In genomic region chr10:1078668-1079067, GRCh38 we compare ENCODE assay signal across 32 cellular contexts. TPM values are rescaled to one million over a fixed set of nuclear protein-coding genes. Genes with fewer than 3 reads are reported as not detected.
"Had no signal": no experiment of that assay in that cellular context is flagged by ENCODE, and none has a peak within 500 bp of the region (broad histone marks: within the 10 kb centered on the region; RNA-seq: fewer than 3 reads in every experiment).

No MANE protein-coding gene starts in this region.

- H3K9me3 ChIP-seq: body of pancreas, esophagus squamous epithelium had no signal

- H3K27ac ChIP-seq: body of pancreas, epithelial cell of prostate, esophagus squamous epithelium, WERI-Rb-1 had no signal

- H3K36me3 ChIP-seq: WERI-Rb-1 had no signal

- DNase-seq: activated B cell treated with CpG ODN at 0.5 μM for 24 hours; activated CD4-positive, alpha-beta T cell treated with anti-CD3 and anti-CD28 coated beads for 48 hours; activated CD4-positive, alpha-beta T cell treated with anti-CD3 and anti-CD28 coated beads, Interleukin-2, amount 50 U/mL, for 1 hour; activated CD4-positive, alpha-beta T cell treated with anti-CD3 and anti-CD28 coated beads, Interleukin-2, amount 50 U/mL, for 48 hours; activated CD8-positive, alpha-beta memory T cell treated with anti-CD3 and anti-CD28 coated beads, Interleukin-2, amount 10 ng/mL, durations not matched to agents 7 days and 5 days; activated CD8-positive, alpha-beta memory T cell treated with anti-CD3 and anti-CD28 coated beads, Interleukin-2, amount 50 U/mL, for 4 hours; activated CD8-positive, alpha-beta T cell treated with anti-CD3 and anti-CD28 coated beads for 36 hours; activated gamma-delta T cell; activated naive CD4-positive, alpha-beta T cell; activated naive CD4-positive, alpha-beta T cell treated with anti-CD3 and anti-CD28 coated beads, Interleukin-2, amount 50 U/mL, for 16 hours; activated T-cell treated with anti-CD3 and anti-CD28 coated beads, Interleukin-2, amount 50 U/mL, for 24 hours; amygdala; aorta; body of pancreas; caudate nucleus; effector CD8-positive, alpha-beta T cell; esophagus squamous epithelium; foreskin melanocyte; SW 1271; T-cell; T1000; WERI-Rb-1 had no signal

- H3K4me1 ChIP-seq: body of pancreas, esophagus squamous epithelium had no signal

- FAIRE-seq: colon, endometrium, endothelial cell of umbilical vein had no signal

- H3K4me3 ChIP-seq: body of pancreas, esophagus squamous epithelium had no signal

- H3K27me3 ChIP-seq: body of pancreas, esophagus squamous epithelium had no signal

RNA-seq across cellular contexts. Expression of gene IDI2, which starts 53.0 kb away (rescaled TPM):
- total RNA-seq: activated B cell treated with CpG ODN at 0.5 μM for 24 hours; activated CD8-positive, alpha-beta memory T cell treated with anti-CD3 and anti-CD28 coated beads for 36 hours; activated CD8-positive, alpha-beta memory T cell treated with anti-CD3 and anti-CD28 coated beads, Interleukin-2, amount 10 ng/mL, durations not matched to agents 7 days and 5 days; activated CD8-positive, alpha-beta T cell treated with anti-CD3 and anti-CD28 coated beads for 36 hours; aorta; body of pancreas; chondrocyte; dermis microvascular lymphatic vessel endothelial cell; endothelial cell of umbilical vein; esophagus squamous epithelium; fibroblast of lung; fibroblast of villous mesenchyme; T-cell had no signal
- polyA plus RNA-seq: endothelial cell of umbilical vein, esophagus, fibroblast of lung had no signal
